ENCODE assay signal across 18 cellular contexts in the genomic region with DNA sequence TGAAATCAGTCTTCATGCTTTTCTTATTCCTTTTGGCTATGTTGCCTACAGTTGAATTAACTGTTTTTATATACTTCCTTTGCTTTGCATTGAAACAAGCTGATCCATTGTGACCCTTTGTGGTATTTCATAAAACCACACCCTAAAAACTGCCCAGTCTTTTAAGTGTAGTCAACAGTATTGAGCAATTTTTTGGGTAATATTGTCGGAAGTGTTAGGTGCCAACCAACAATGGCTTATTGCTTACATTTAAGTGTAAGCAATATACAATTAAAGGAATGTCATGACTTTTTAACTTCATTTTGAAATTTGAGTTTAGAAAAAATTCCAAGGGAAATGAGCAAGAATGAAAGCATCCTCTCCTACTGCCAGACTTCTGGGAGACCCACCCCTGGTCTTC.
A peak's percentile ranks its signal among the peaks of the same experiment; 100 is the strongest.
DNase-seq lines count a peak whose midpoint lies in the region; ATAC-seq, FAIRE-seq and TF ChIP-seq lines count a peak whose summit lies in the region.
"Had no signal": no experiment of that assay in that cellular context is flagged by ENCODE, and none has a peak within 500 bp of the region (broad histone marks: within the 10 kb centered on the region; RNA-seq: fewer than 3 reads in every experiment).

No MANE protein-coding gene starts in this region.

- no peak for FAIRE-seq in bronchial epithelial cell (lab: Jason Lieb, UNC)

- no peak overlapping the region for H3K4me3 ChIP-seq in bronchial epithelial cell (ENCODE audit: low read depth, low read length)
- H3K4me3 ChIP-seq: esophagus squamous epithelium, vagina had no signal

- ATAC-seq in activated naive CD4-positive, alpha-beta T cell treated with anti-CD3 and anti-CD28 coated beads, Interleukin-2, amount 50 U/mL, for 72 hours = no peak
- ATAC-seq in stimulated activated naive B cell treated with anti-CD40 and anti-IgM and Interleukin-4, amounts not matched to agents 10 μg/mL and 1 μg/mL and 100 μg/mL, for 72 hours (replicated peaks) = no peak
- no peak for ATAC-seq in GM21528 (IDR thresholded peaks at IDR 0.05; ENCODE audit: low FRiP score, unreplicated experiment)
- ATAC-seq: activated T-helper 17 cell treated with anti-CD3 and anti-CD28 coated beads, Interleukin-2, amount 50 U/mL, for 72 hours had no signal

- no peaks in the 10 kb centered on the region for H3K27me3 Mint-ChIP-seq in osteocyte (ENCODE audit: unreplicated experiment)
- peaks cover 12 to 14% of the 10 kb centered on the region in 2 donors for H3K27me3 Mint-ChIP-seq in stimulated activated naive B cell treated with anti-CD40 and anti-IgM and Interleukin-4, amounts not matched to agents 10 μg/mL and 1 μg/mL and 100 μg/mL, for 72 hours
- H3K27me3 Mint-ChIP-seq: progenitor cell of endocrine pancreas had no signal

- H3K9me3 Mint-ChIP-seq in osteocyte (ENCODE audit: unreplicated experiment) = no peaks in the 10 kb centered on the region
- H3K9me3 Mint-ChIP-seq in activated naive CD4-positive, alpha-beta T cell treated with anti-CD3 and anti-CD28 coated beads, Interleukin-2, amount 50 U/mL, for 72 hours = no peaks in the 10 kb centered on the region
- H3K9me3 Mint-ChIP-seq in stimulated activated naive B cell treated with anti-CD40 and anti-IgM and Interleukin-4, amounts not matched to agents 10 μg/mL and 1 μg/mL and 100 μg/mL, for 72 hours = no peaks in the 10 kb centered on the region
- H3K9me3 Mint-ChIP-seq: activated T-helper 17 cell treated with anti-CD3 and anti-CD28 coated beads, Interleukin-2, amount 50 U/mL, for 72 hours; CD4-positive, alpha-beta T cell; dendritic cell treated with granulocyte-macrophage colony-stimulating factor and Interleukin-4, amounts not matched to agents 40 ng/mL and 50 ng/mL, for 4 days had no signal

- H3K36me3 Mint-ChIP-seq in osteocyte (ENCODE audit: unreplicated experiment) = no peaks in the 10 kb centered on the region
- H3K36me3 Mint-ChIP-seq in activated naive CD4-positive, alpha-beta T cell treated with anti-CD3 and anti-CD28 coated beads, Interleukin-2, amount 50 U/mL, for 72 hours = no peaks in the 10 kb centered on the region
- peaks cover 0 to under 1% of the 10 kb centered on the region in 2 donors for H3K36me3 Mint-ChIP-seq in stimulated activated naive B cell treated with anti-CD40 and anti-IgM and Interleukin-4, amounts not matched to agents 10 μg/mL and 1 μg/mL and 100 μg/mL, for 72 hours

- peak; percentile 86 for DNase-seq in HCEC 1CT
- peak; percentile 32 for DNase-seq in NOMO-1 treated with dmso at 0.1 percent for 144 hours (lab: John Stamatoyannopoulos, UW; ENCODE audit: unreplicated experiment)
- peak; percentile 86 for DNase-seq in bronchial epithelial cell (ENCODE audit: low read depth)
- DNase-seq in osteocyte (ENCODE audit: extremely low spot score, unreplicated experiment) = no peak
- DNase-seq in activated naive CD4-positive, alpha-beta T cell treated with anti-CD3 and anti-CD28 coated beads, Interleukin-2, amount 50 U/mL, for 72 hours (ENCODE audit: low spot score in 2 of 2) = no peak
- no peak for DNase-seq in stimulated activated naive B cell treated with anti-CD40 and anti-IgM and Interleukin-4, amounts not matched to agents 10 μg/mL and 1 μg/mL and 100 μg/mL, for 72 hours
- DNase-seq: amygdala; CD4-positive, alpha-beta T cell; esophagus squamous epithelium; NCI-H2081 treated with DMSO at 0.1 percent for 48 hours; NCI-H774; SHP77; stimulated activated CD4-positive, alpha-beta T cell treated with anti-CD3 and anti-CD28 coated beads, Interleukin-12 subunit alpha, Interleukin-12 subunit beta, amount 100 ng/mL, for 4 hours had no signal

- peaks cover 65% of the 10 kb centered on the region for H3K4me1 Mint-ChIP-seq in osteocyte (ENCODE audit: unreplicated experiment)
- H3K4me1 Mint-ChIP-seq in stimulated activated naive B cell treated with anti-CD40 and anti-IgM and Interleukin-4, amounts not matched to agents 10 μg/mL and 1 μg/mL and 100 μg/mL, for 72 hours = peaks cover 27 to 29% of the 10 kb centered on the region in 2 donors

- no peaks in the 10 kb centered on the region for H3K27me3 ChIP-seq in bronchial epithelial cell (ENCODE audit: control insufficient read depth, insufficient read depth, low read length)
- H3K27me3 ChIP-seq: esophagus squamous epithelium, vagina had no signal

- H3K27ac Mint-ChIP-seq in osteocyte (ENCODE audit: unreplicated experiment) = peak overlapping the region; percentile 60
- H3K27ac Mint-ChIP-seq in activated naive CD4-positive, alpha-beta T cell treated with anti-CD3 and anti-CD28 coated beads, Interleukin-2, amount 50 U/mL, for 72 hours = no peak overlapping the region
- H3K27ac Mint-ChIP-seq in stimulated activated naive B cell treated with anti-CD40 and anti-IgM and Interleukin-4, amounts not matched to agents 10 μg/mL and 1 μg/mL and 100 μg/mL, for 72 hours = no peak overlapping the region
- H3K27ac Mint-ChIP-seq: activated T-helper 17 cell treated with anti-CD3 and anti-CD28 coated beads, Interleukin-2, amount 50 U/mL, for 72 hours; CD4-positive, alpha-beta T cell; dendritic cell treated with granulocyte-macrophage colony-stimulating factor and Interleukin-4, amounts not matched to agents 40 ng/mL and 50 ng/mL, for 4 days; progenitor cell of endocrine pancreas had no signal

- no peak for TF ChIP-seq CTCF in bronchial epithelial cell (IDR thresholded peaks at IDR 0.05; ENCODE audit: insufficient read depth, low read length, severe bottlenecking)
- no peak for TF ChIP-seq CTCF in osteocyte (IDR thresholded peaks at IDR 0.05)

- no peaks in the 10 kb centered on the region for H3K36me3 ChIP-seq in bronchial epithelial cell (ENCODE audit: control insufficient read depth, insufficient read depth, low read length)
- H3K36me3 ChIP-seq: esophagus squamous epithelium, vagina had no signal

- no peak overlapping the region for H3K4me3 Mint-ChIP-seq in osteocyte (ENCODE audit: unreplicated experiment)
- H3K4me3 Mint-ChIP-seq in stimulated activated naive B cell treated with anti-CD40 and anti-IgM and Interleukin-4, amounts not matched to agents 10 μg/mL and 1 μg/mL and 100 μg/mL, for 72 hours = no peak overlapping the region
- H3K4me3 Mint-ChIP-seq: activated T-helper 17 cell treated with anti-CD3 and anti-CD28 coated beads, Interleukin-2, amount 50 U/mL, for 72 hours; CD4-positive, alpha-beta T cell; dendritic cell treated with granulocyte-macrophage colony-stimulating factor and Interleukin-4, amounts not matched to agents 40 ng/mL and 50 ng/mL, for 4 days had no signal

Comparison
In these comparisons a context has a peak if more than half of its experiments do, and no peak if none do; other contexts are left out.
1. DNase-seq: peak in HCEC 1CT (single experiment), NOMO-1 treated with dmso at 0.1 percent for 144 hours (single experiment) and bronchial epithelial cell (single experiment); none in osteocyte (single experiment), activated naive CD4-positive, alpha-beta T cell treated with anti-CD3 and anti-CD28 coated beads, Interleukin-2, amount 50 U/mL, for 72 hours (0 of 2) and stimulated activated naive B cell treated with anti-CD40 and anti-IgM and Interleukin-4, amounts not matched to agents 10 μg/mL and 1 μg/mL and 100 μg/mL, for 72 hours (single experiment).